In the genomic region with DNA sequence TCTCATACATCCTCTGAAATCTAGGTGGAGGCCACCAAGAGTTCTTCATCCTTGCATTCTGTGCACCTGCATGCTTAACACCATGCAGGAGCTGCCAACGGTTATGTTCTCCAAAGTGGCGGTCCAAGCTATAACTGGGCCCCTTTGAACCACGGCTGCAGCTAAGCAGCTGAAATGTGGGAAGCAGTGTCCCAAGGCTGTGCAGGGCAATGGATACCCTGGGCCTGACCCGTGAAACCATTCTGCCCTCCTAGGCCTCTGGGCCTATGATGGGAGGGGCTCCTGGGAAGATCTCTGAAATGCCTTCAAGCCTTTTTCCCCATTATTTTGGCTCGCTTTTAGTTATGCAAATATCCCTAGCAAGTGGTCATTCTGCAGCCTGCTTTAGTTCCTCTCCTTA, we compare ENCODE assay signal across 18 cellular contexts. TPM values are rescaled to one million over a fixed set of nuclear protein-coding genes. Genes with fewer than 3 reads are reported as not detected.
DNase-seq lines count a peak whose midpoint lies in the region; ATAC-seq and TF ChIP-seq lines count a peak whose summit lies in the region.
"Had no signal": no experiment of that assay in that cellular context is flagged by ENCODE, and none has a peak within 500 bp of the region (broad histone marks: within the 10 kb centered on the region; RNA-seq: fewer than 3 reads in every experiment).

No MANE protein-coding gene starts in this region.

- POLR2A ChIA-PET in HEK293T (lab: Yijun Ruan, JAX) (no interaction called here), PC-9 (lab: Charles Lee; ENCODE audit: unreplicated experiment) (no interaction called here)

- no TSS peak for BruUV-seq in PC-9 (replicated peaks; lab: Mats Ljungman, UMichigan)

- H3K36me3 ChIP-seq in PC-9 (ENCODE audit: low read depth) (no peaks in the 10 kb centered on the region), MG63 (no peaks in the 10 kb centered on the region)

- H3K27ac ChIP-seq in PC-9 = no peak overlapping the region
- H3K27ac ChIP-seq: BLaER1 treated with 17β-estradiol and CSF1 and Interleukin-3, amounts not matched to agents 10 nM and 100 nM had no signal

- CTCF ChIA-PET in HEK293T (lab: Yijun Ruan, JAX) = no interaction called here
- CTCF ChIA-PET in PC-9 (lab: Charles Lee) = no interaction called here

- H3F3A ChIP-seq in PC-9 (ENCODE audit: insufficient read depth, low read depth) = no peaks in the 10 kb centered on the region

- H3K4me2 ChIP-seq in PC-9 = no peak overlapping the region
- H3K4me2 ChIP-seq: BLaER1 treated with 17β-estradiol and CSF1 and Interleukin-3, amounts not matched to agents 10 nM and 100 nM had no signal

- H3K79me2 ChIP-seq in PC-9 (ENCODE audit: low read depth) = no peaks in the 10 kb centered on the region

- DNase-seq in cardiac septum (ENCODE audit: low spot score) = peak; percentile 10
- DNase-seq in left cardiac atrium = no peak
- DNase-seq in HEK293T (ENCODE audit: extremely low spot score) = no peak
- peak; percentile 1 for DNase-seq in left lobe of liver (ENCODE audit: low spot score)
- no peak for DNase-seq in PC-9
- DNase-seq in MG63 = no peak
- DNase-seq: 8988T; CD4-positive, CD25-positive, alpha-beta regulatory T cell; CD8-positive, alpha-beta memory T cell; COR-L47; DMS 273 treated with DMSO at 0.1 percent for 48 hours; DMS53; GOT3; H7 had no signal

- H3K4me3 ChIP-seq in PC-9 (no peak overlapping the region), MG63 (no peak overlapping the region)

- H3K9me3 ChIP-seq in PC-9 (ENCODE audit: insufficient read depth, low read depth) (peaks cover 22% of the 10 kb centered on the region), MG63 (peaks cover 24% of the 10 kb centered on the region)

- no peak for TF ChIP-seq CTCF in PC-9 (conservative IDR thresholded peaks at IDR 0.05)

- intact Hi-C loops in cardiac septum (cut with DNase I) = loop anchor here (10.0 kb wide), 1 partner anchor 116 kb away; no protein-coding TSS in a partner anchor
- intact Hi-C loops in left cardiac atrium (cut with DNase I) = loop anchor here in 1 of 2 donors (5.0 kb wide), 1 partner anchor 43 kb away; no protein-coding TSS in a partner anchor
- intact Hi-C loops in PC-9 (cut with micrococcal nuclease; ENCODE audit: unreplicated experiment) = no loop called here

- no peak for ATAC-seq in left cardiac atrium
- ATAC-seq in left lobe of liver = no peak
- ATAC-seq in GM21576 (IDR thresholded peaks at IDR 0.05; ENCODE audit: unreplicated experiment) = no peak

- no peaks in the 10 kb centered on the region for H3K27me3 ChIP-seq in PC-9 (ENCODE audit: insufficient read depth, low read depth)
- H3K27me3 ChIP-seq in MG63 = no peaks in the 10 kb centered on the region
- H3K27me3 ChIP-seq: BLaER1 treated with 17β-estradiol and CSF1 and Interleukin-3, amounts not matched to agents 10 nM and 100 nM had no signal

- no peaks in the 10 kb centered on the region; the same call in 1 of the 2 replicates for H3K4me1 ChIP-seq in PC-9 (replicated peaks; ENCODE audit: insufficient read depth)

- H3K9me2 ChIP-seq in PC-9 (ENCODE audit: insufficient read depth) = no peaks in the 10 kb centered on the region

- H2AFZ ChIP-seq in PC-9 = no peak overlapping the region

- H4K20me1 ChIP-seq in PC-9 (ENCODE audit: insufficient read depth) = no peaks in the 10 kb centered on the region
- H4K20me1 ChIP-seq: BLaER1 treated with 17β-estradiol and CSF1 and Interleukin-3, amounts not matched to agents 10 nM and 100 nM had no signal

TF ChIP-seq in HEK293T, 16 proteins besides CTCF, POLR2A, EP300 and RAD21:
- TF ChIP-seq SP1 (IDR thresholded peaks at IDR 0.05) (no peak), FOXA1 (IDR thresholded peaks at IDR 0.05) (no peak), L3MBTL2 (conservative IDR thresholded peaks at IDR 0.05) (0 out of 2 replicates have a peak, but pooled peaks have one; percentile 17)

RNA-seq across cellular contexts. Expression of gene GTPBP4, which starts 7.8 kb away (rescaled TPM):
- 33.1 TPM for total RNA-seq in cardiac septum
- 10 to 100 TPM; 25.0 to 37.7 TPM for total RNA-seq in left cardiac atrium
- total RNA-seq in left lobe of liver = 9.3 TPM
- total RNA-seq in PC-9 (2021) = 62.5 and 74.1 TPM in 2 replicates
- 71.2 and 71.3 TPM in 2 replicates for total RNA-seq in MG63 (2014; rRNA removed; shearing (Covaris generic); ENCODE audit: low replicate concordance)

RNA-seq across cellular contexts. Expression of gene IDI2, which starts 45.2 kb away (rescaled TPM):
- total RNA-seq in cardiac septum (0.51 TPM), left cardiac atrium (not detected), left lobe of liver (not detected), PC-9 (2021) (not detected in 2 replicates)
- not detected in 2 replicates for total RNA-seq in MG63 (2014; rRNA removed; shearing (Covaris generic); ENCODE audit: low replicate concordance)
- total RNA-seq: B cell; CD4-positive, CD25-positive, alpha-beta regulatory T cell; CD8-positive, alpha-beta memory T cell; H7; HT-29 had no signal

RNA-seq across cellular contexts. Expression of gene LARP4B, which starts 49.0 kb away (rescaled TPM):
- total RNA-seq in cardiac septum (69.8 TPM), left cardiac atrium (10 to 100 TPM; 45.3 to 53.9 TPM), left lobe of liver (37.1 TPM), PC-9 (2021) (93.4 and 109 TPM in 2 replicates)
- 11.1 and 13.4 TPM in 2 replicates for total RNA-seq in MG63 (2014; rRNA removed; shearing (Covaris generic); ENCODE audit: low replicate concordance)

Comparison
In these comparisons a context has a peak if more than half of its experiments do, and no peak if none do; other contexts are left out.
1. DNase-seq: peak in cardiac septum (single experiment) and left lobe of liver (single experiment); none in left cardiac atrium (single experiment), HEK293T (single experiment), PC-9 (0 of 2) and MG63 (single experiment).